Comparison of ENCODE assay signal across 8 cellular contexts in the genomic region with DNA sequence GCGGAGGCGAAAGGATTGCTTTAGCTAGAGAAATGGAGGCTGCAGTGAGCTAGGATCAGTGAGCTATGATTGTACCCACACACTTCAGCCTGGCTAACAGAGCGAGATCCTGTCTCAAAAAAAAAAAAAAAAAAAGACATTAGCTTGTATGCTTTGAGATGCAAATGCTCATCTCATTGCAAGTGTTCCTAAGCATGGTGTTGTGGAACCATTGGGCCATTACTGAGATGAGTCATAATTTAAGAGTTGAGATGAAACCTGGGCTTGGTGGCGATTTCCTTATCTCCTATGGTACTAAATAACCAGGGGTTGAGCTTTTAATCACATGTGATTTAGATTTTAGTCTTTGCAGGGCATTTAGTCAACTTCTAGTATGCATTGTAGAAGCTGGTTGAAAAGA. TPM values are rescaled to one million over a fixed set of nuclear protein-coding genes. Genes with fewer than 3 reads are reported as not detected.
DNase-seq lines count a peak whose midpoint lies in the region; ATAC-seq and TF ChIP-seq lines count a peak whose summit lies in the region.

No MANE protein-coding gene starts in this region.

- intact Hi-C loops in esophagus squamous epithelium (cut with DNase I): no loop called here

- 82 to 83% methylated on average over 4 of the region's 4 CpGs for WGBS in esophagus squamous epithelium, 2 donors

- H3K27ac ChIP-seq in Karpas-422 (ENCODE audit: low read length): peak overlapping the region; percentile 56
- no peak overlapping the region for H3K27ac ChIP-seq in iPS-20b (ENCODE audit: low read length)
- H3K27ac ChIP-seq in esophagus squamous epithelium: no peak overlapping the region
- H3K27ac ChIP-seq in SJCRH30: no peak overlapping the region

- peaks cover 78% of the 10 kb centered on the region for H3K79me2 ChIP-seq in Karpas-422 (ENCODE audit: low read length)

- peak; percentile 27 for ATAC-seq in GM21423 (IDR thresholded peaks at IDR 0.05; ENCODE audit: unreplicated experiment)

- H3K36me3 ChIP-seq in ES-I3 (ENCODE audit: insufficient read depth, low read length) (no peaks in the 10 kb centered on the region), Karpas-422 (ENCODE audit: insufficient read depth, low read length) (no peaks in the 10 kb centered on the region; the same call in 1 of the 2 replicates), iPS-20b (ENCODE audit: insufficient read depth, low read depth, low read length) (no peaks in the 10 kb centered on the region; the same call in 1 of the 2 replicates), esophagus squamous epithelium (peaks cover 0 to 16% (median 0%) of the 10 kb centered on the region in 3 donors), SJCRH30 (peaks cover 10% of the 10 kb centered on the region)

- no peaks in the 10 kb centered on the region for H3K9me2 ChIP-seq in Karpas-422 (replicated peaks; ENCODE audit: insufficient read depth, low read length)

- H3K27me3 ChIP-seq in Karpas-422 (ENCODE audit: low read length) (no peaks in the 10 kb centered on the region), iPS-20b (ENCODE audit: insufficient read depth, low read length) (peaks cover 8% of the 10 kb centered on the region; the same call in 1 of the 2 replicates), esophagus squamous epithelium (no peaks in the 10 kb centered on the region), SJCRH30 (no peaks in the 10 kb centered on the region)

- 0 out of 2 replicates have a peak, but pooled peaks cover 13% of the 10 kb centered on the region for H4K20me1 ChIP-seq in Karpas-422 (ENCODE audit: insufficient read depth, low read depth, low read length)

- DNase-seq in Karpas-422: peak; percentile 87
- no peak for DNase-seq in esophagus squamous epithelium (lab: John Stamatoyannopoulos, UW)
- no peak for DNase-seq in SJCRH30
- no peak for DNase-seq in NK-92 treated with Interleukin-12 subunit alpha and Interleukin-12 subunit beta, amount 100 ng/mL, for 24 hours (lab: John Stamatoyannopoulos, UW)
- DNase-seq in LoVo (ENCODE audit: low spot score): no peak

- H3K9me3 ChIP-seq in ES-I3 (ENCODE audit: control insufficient read depth, insufficient read depth, low read length) (no peaks in the 10 kb centered on the region), Karpas-422 (ENCODE audit: low read length) (no peaks in the 10 kb centered on the region), iPS-20b (ENCODE audit: insufficient read depth, low read depth, low read length) (no peaks in the 10 kb centered on the region), esophagus squamous epithelium (no peaks in the 10 kb centered on the region), SJCRH30 (replicated peaks) (no peaks in the 10 kb centered on the region)

- peak overlapping the region; percentile 28; the same call in 1 of the 2 replicates for H3K9ac ChIP-seq in ES-I3 (ENCODE audit: low read depth, low read length)
- peak overlapping the region; percentile 81 for H3K9ac ChIP-seq in Karpas-422 (ENCODE audit: low read length)
- H3K9ac ChIP-seq in iPS-20b (ENCODE audit: low read depth, low read length): no peak overlapping the region

- TF ChIP-seq POLR2A in esophagus squamous epithelium (IDR thresholded peaks at IDR 0.05): no peak

- H3K4me1 ChIP-seq in ES-I3 (ENCODE audit: insufficient read depth, low read length): peaks cover 13% of the 10 kb centered on the region
- peaks cover 42% of the 10 kb centered on the region for H3K4me1 ChIP-seq in Karpas-422 (ENCODE audit: low read length)
- H3K4me1 ChIP-seq in iPS-20b (ENCODE audit: insufficient read depth, low read length): peaks cover 23% of the 10 kb centered on the region
- H3K4me1 ChIP-seq in esophagus squamous epithelium: peaks cover 12 to 64% (median 41%) of the 10 kb centered on the region in 3 donors
- no peaks in the 10 kb centered on the region for H3K4me1 ChIP-seq in SJCRH30

- no peak overlapping the region for H2AFZ ChIP-seq in Karpas-422 (ENCODE audit: low read length)

- TF ChIP-seq CTCF in esophagus squamous epithelium (IDR thresholded peaks at IDR 0.05): no peak

- H3K4me3 ChIP-seq in Karpas-422 (ENCODE audit: low read length): peak overlapping the region; percentile 77
- H3K4me3 ChIP-seq in iPS-20b (ENCODE audit: low read length): 0 out of 2 replicates have a peak overlapping the region, but pooled peaks have one; percentile 24
- no peak overlapping the region for H3K4me3 ChIP-seq in esophagus squamous epithelium
- no peak overlapping the region for H3K4me3 ChIP-seq in SJCRH30

- peak overlapping the region; percentile 90 for H3K4me2 ChIP-seq in Karpas-422 (ENCODE audit: low read depth, low read length, poor library complexity, severe bottlenecking)

RNA-seq across cellular contexts. Expression of gene PLEKHA3, which starts 2.2 kb away (rescaled TPM):
- 8.4 and 11.0 TPM in 2 replicates for total RNA-seq in Karpas-422 (2014; rRNA removed; shearing (Covaris generic); ENCODE audit: low replicate concordance)
- total RNA-seq in esophagus squamous epithelium: 10 to 100 TPM in 2 of 4 donors, 1 to 10 TPM in 2; 3.2 to 12.2 (median 7.2) TPM
- 12.3 and 15.1 TPM in 2 replicates for total RNA-seq in SJCRH30 (2014; rRNA removed; shearing (Covaris generic))

RNA-seq across cellular contexts. Expression of gene FKBP7, which starts 4.0 kb away (rescaled TPM):
- 6.2 and 23.1 TPM in 2 replicates for total RNA-seq in Karpas-422 (2014; rRNA removed; shearing (Covaris generic); ENCODE audit: low replicate concordance)
- 10 to 100 TPM in 1 of 4 donors, 1 to 10 TPM in 1, under 1 TPM in 2; 0.83 to 10.5 (median 1.4) TPM for total RNA-seq in esophagus squamous epithelium
- 42.6 and 48.4 TPM in 2 replicates for total RNA-seq in SJCRH30 (2014; rRNA removed; shearing (Covaris generic))

RNA-seq across cellular contexts. Expression of gene PJVK, which starts 31.3 kb away (rescaled TPM):
- 4.7 and 8.9 TPM in 2 replicates for total RNA-seq in Karpas-422 (2014; rRNA removed; shearing (Covaris generic); ENCODE audit: low replicate concordance)
- total RNA-seq in esophagus squamous epithelium: 1 to 10 TPM in 2 of 4 donors, under 1 TPM in 1, not detected in 1; 0.35 to 3.4 (median 1.1) TPM
- 1.3 TPM in 2 replicates for total RNA-seq in SJCRH30 (2014; rRNA removed; shearing (Covaris generic))

RNA-seq across cellular contexts. Expression of gene PRKRA, which starts 31.5 kb away (rescaled TPM):
- 90.5 and 117 TPM in 2 replicates for total RNA-seq in Karpas-422 (2014; rRNA removed; shearing (Covaris generic); ENCODE audit: low replicate concordance)
- total RNA-seq in esophagus squamous epithelium: 10 to 100 TPM; 16.0 to 58.6 (median 42.4) TPM
- 95.9 and 112 TPM in 2 replicates for total RNA-seq in SJCRH30 (2014; rRNA removed; shearing (Covaris generic))

Comparison
In these comparisons a context has a peak if more than half of its experiments do, and no peak if none do; other contexts are left out.
1. H3K4me3 ChIP-seq: peak in Karpas-422 (single experiment) and iPS-20b (single experiment); none in esophagus squamous epithelium (0 of 4) and SJCRH30 (single experiment).